Comparison of ENCODE assay signal across 21 cellular contexts in genomic region chr9:134532084-134532483, GRCh38.
"Had no signal": no experiment of that assay in that cellular context is flagged by ENCODE, and none has a peak within 500 bp of the region (broad histone marks: within the 10 kb centered on the region; RNA-seq: fewer than 3 reads in every experiment).

No MANE protein-coding gene starts in this region.

- H3K27me3 ChIP-seq: foreskin keratinocyte, neutrophil, right atrium auricular region, sigmoid colon, uterus had no signal

- H3K4me3 ChIP-seq: coronary artery, mucosa of descending colon, right atrium auricular region, sigmoid colon, skin epidermis, stomach, thoracic aorta, uterus had no signal

- FAIRE-seq: endothelial cell of umbilical vein had no signal

- H3K27ac ChIP-seq: coronary artery, foreskin keratinocyte, neutrophil, right atrium auricular region, sigmoid colon, stomach, thoracic aorta, uterus had no signal

- H3K9me3 ChIP-seq: mucosa of descending colon, neutrophil had no signal

- H3K4me3 Mint-ChIP-seq: endodermal cell; immature natural killer cell; naive thymus-derived CD8-positive, alpha-beta T cell had no signal

- H3K4me1 ChIP-seq: foreskin keratinocyte, right atrium auricular region, uterus had no signal

- DNase-seq: effector CD4-positive, alpha-beta T cell; endodermal cell; erythroblast; foreskin keratinocyte; immature natural killer cell; left ventricle myocardium superior; naive thymus-derived CD8-positive, alpha-beta T cell; sigmoid colon; stimulated activated CD4-positive, alpha-beta T cell treated with anti-CD3 and anti-CD28 coated beads, Interleukin-12 subunit alpha, Interleukin-12 subunit beta, amount 100 ng/mL, for 4 hours; stimulated activated naive CD4-positive, alpha-beta T cell; stomach; substantia nigra; trophoblast cell had no signal

- H3K36me3 ChIP-seq: neutrophil, right atrium auricular region, sigmoid colon, stomach, thoracic aorta, uterus had no signal

- H3K27ac Mint-ChIP-seq: endodermal cell; immature natural killer cell; naive thymus-derived CD8-positive, alpha-beta T cell had no signal

- H3K36me3 Mint-ChIP-seq: immature natural killer cell had no signal

- H3K4me1 Mint-ChIP-seq: endodermal cell; immature natural killer cell; naive thymus-derived CD8-positive, alpha-beta T cell had no signal
